ENCODE assay signal across 14 cellular contexts in the genomic region with DNA sequence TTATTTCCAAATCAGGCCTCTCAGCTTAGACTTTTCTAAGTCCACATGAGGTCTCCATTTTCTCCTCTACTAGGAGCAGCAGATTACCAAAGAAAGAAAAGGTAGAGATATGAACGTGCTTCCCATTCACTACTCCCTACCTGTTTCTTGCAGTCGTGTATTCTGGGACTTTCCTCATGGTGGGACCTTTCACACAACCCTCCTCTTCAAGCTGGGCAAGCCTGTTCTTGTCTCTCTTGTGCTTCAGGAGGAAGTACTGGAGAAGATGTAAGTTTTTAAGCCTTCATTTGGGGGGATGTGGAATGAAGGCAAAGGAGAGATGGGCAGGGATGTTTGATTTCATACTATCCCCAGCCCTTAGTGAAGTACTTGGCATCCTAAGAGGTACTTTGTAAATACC.
"Had no signal": no experiment of that assay in that cellular context is flagged by ENCODE, and none has a peak within 500 bp of the region (broad histone marks: within the 10 kb centered on the region; RNA-seq: fewer than 3 reads in every experiment).

No MANE protein-coding gene starts in this region.

- H3K36me3 ChIP-seq: ovary, uterus had no signal

- DNase-seq: activated CD4-positive, alpha-beta memory T cell treated with anti-CD3 and anti-CD28 coated beads for 36 hours; activated CD4-positive, CD25-positive, alpha-beta regulatory T cell treated with anti-CD3 and anti-CD28 coated beads, Interleukin-2, amount 50 U/mL, for 72 hours; activated gamma-delta T cell treated with Interleukin-2 at 50 U/mL for 16 hours; activated naive CD8-positive, alpha-beta T cell treated with anti-CD3 and anti-CD28 coated beads, Interleukin-2, amount 10 ng/mL, durations not matched to agents 7 days and 5 days; activated T-cell treated with anti-CD3 and anti-CD28 coated beads, Interleukin-2, amount 50 U/mL, for 72 hours; anterior cingulate cortex; endodermal cell; ovary; retina; stimulated activated CD4-positive, alpha-beta T cell treated with anti-CD3 and anti-CD28 coated beads, Interleukin-4, amount 100 ng/mL, for 4 hours; stimulated activated naive CD8-positive, alpha-beta T cell treated with anti-CD3 and anti-CD28 coated beads, Interleukin-15, amount 100 ng/mL, for 72 hours had no signal

- ATAC-seq: activated T-cell treated with anti-CD3 and anti-CD28 coated beads, Interleukin-2, amount 50 U/mL, for 72 hours; stimulated activated naive CD8-positive, alpha-beta T cell treated with anti-CD3 and anti-CD28 coated beads, Interleukin-15, amount 100 ng/mL, for 72 hours had no signal

- H3K9me3 Mint-ChIP-seq: activated CD4-positive, alpha-beta memory T cell treated with anti-CD3 and anti-CD28 coated beads for 36 hours; activated naive CD8-positive, alpha-beta T cell treated with anti-CD3 and anti-CD28 coated beads, Interleukin-2, amount 10 ng/mL, durations not matched to agents 7 days and 5 days; endodermal cell; memory B cell; nephron; stimulated activated naive CD8-positive, alpha-beta T cell treated with anti-CD3 and anti-CD28 coated beads, Interleukin-15, amount 100 ng/mL, for 72 hours had no signal

- H3K27me3 Mint-ChIP-seq: activated CD4-positive, alpha-beta memory T cell treated with anti-CD3 and anti-CD28 coated beads for 36 hours; activated naive CD8-positive, alpha-beta T cell treated with anti-CD3 and anti-CD28 coated beads, Interleukin-2, amount 10 ng/mL, durations not matched to agents 7 days and 5 days; memory B cell; stimulated activated naive CD8-positive, alpha-beta T cell treated with anti-CD3 and anti-CD28 coated beads, Interleukin-15, amount 100 ng/mL, for 72 hours had no signal

- H3K36me3 Mint-ChIP-seq: activated CD4-positive, alpha-beta memory T cell treated with anti-CD3 and anti-CD28 coated beads for 36 hours; activated naive CD8-positive, alpha-beta T cell treated with anti-CD3 and anti-CD28 coated beads, Interleukin-2, amount 10 ng/mL, durations not matched to agents 7 days and 5 days; memory B cell had no signal

- H3K27me3 ChIP-seq: ovary, uterus had no signal

- H3K4me1 Mint-ChIP-seq: activated naive CD8-positive, alpha-beta T cell treated with anti-CD3 and anti-CD28 coated beads, Interleukin-2, amount 10 ng/mL, durations not matched to agents 7 days and 5 days had no signal

- H3K27ac ChIP-seq: ovary, uterus had no signal

- H3K4me3 ChIP-seq: ovary, uterus had no signal

- H3K9me3 ChIP-seq: ovary, uterus had no signal

- H3K4me1 ChIP-seq: uterus had no signal

- H3K27ac Mint-ChIP-seq: activated CD4-positive, alpha-beta memory T cell treated with anti-CD3 and anti-CD28 coated beads for 36 hours; activated naive CD8-positive, alpha-beta T cell treated with anti-CD3 and anti-CD28 coated beads, Interleukin-2, amount 10 ng/mL, durations not matched to agents 7 days and 5 days; activated T-cell treated with anti-CD3 and anti-CD28 coated beads, Interleukin-2, amount 50 U/mL, for 72 hours; endodermal cell; memory B cell; stimulated activated naive CD8-positive, alpha-beta T cell treated with anti-CD3 and anti-CD28 coated beads, Interleukin-15, amount 100 ng/mL, for 72 hours had no signal

- H3K4me3 Mint-ChIP-seq: activated CD4-positive, alpha-beta memory T cell treated with anti-CD3 and anti-CD28 coated beads for 36 hours; activated naive CD8-positive, alpha-beta T cell treated with anti-CD3 and anti-CD28 coated beads, Interleukin-2, amount 10 ng/mL, durations not matched to agents 7 days and 5 days; activated T-cell treated with anti-CD3 and anti-CD28 coated beads, Interleukin-2, amount 50 U/mL, for 72 hours; endodermal cell; memory B cell; stimulated activated naive CD8-positive, alpha-beta T cell treated with anti-CD3 and anti-CD28 coated beads, Interleukin-15, amount 100 ng/mL, for 72 hours had no signal
